1 cellular context compared by ENCODE assay signal in the genomic region with DNA sequence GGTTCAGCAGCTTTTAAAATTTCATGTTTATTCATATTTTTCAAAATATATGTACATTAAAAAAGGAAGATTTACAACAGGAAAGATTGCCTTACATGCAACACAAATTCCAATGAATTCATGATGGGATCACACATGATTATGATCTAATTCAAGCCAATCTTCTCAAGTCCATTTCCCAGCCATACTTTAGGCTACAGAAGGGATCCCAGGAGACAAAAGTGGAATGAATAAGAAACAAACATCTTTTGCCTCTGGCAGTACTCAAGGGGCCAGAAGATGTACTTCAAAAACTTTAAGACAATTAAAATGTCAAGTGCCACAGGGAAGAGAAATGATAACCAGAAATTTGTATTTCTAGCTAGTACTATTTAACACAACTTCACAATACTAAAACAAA.
TF ChIP-seq lines count a peak whose summit lies in the region.

No MANE protein-coding gene starts in this region.

TF ChIP-seq in IMR-90, 13 proteins besides CTCF, POLR2A, EP300 and RAD21:
- TF ChIP-seq MAFK (IDR thresholded peaks at IDR 0.05; ENCODE audit: low read depth, low read length) (no peak), MXI1 (IDR thresholded peaks at IDR 0.05; ENCODE audit: borderline replicate concordance, low read depth, low read length) (no peak), CEBPB (IDR thresholded peaks at IDR 0.05; ENCODE audit: low read depth, low read length) (no peak), RCOR1 (IDR thresholded peaks at IDR 0.05; ENCODE audit: insufficient replicate concordance, low read length) (no peak), CHD1 (IDR thresholded peaks at IDR 0.05; ENCODE audit: low read depth, low read length) (no peak), SMC3 (IDR thresholded peaks at IDR 0.05; ENCODE audit: low read depth, low read length) (no peak), BHLHE40 (IDR thresholded peaks at IDR 0.05; ENCODE audit: low read depth, low read length) (no peak), MAZ (IDR thresholded peaks at IDR 0.05; ENCODE audit: borderline replicate concordance, low read depth, low read length) (no peak), NFE2L2 (IDR thresholded peaks at IDR 0.05; ENCODE audit: low read depth, low read length) (no peak), RFX5 (IDR thresholded peaks at IDR 0.05; ENCODE audit: low read depth, low read length) (no peak), FOS (IDR thresholded peaks at IDR 0.05; ENCODE audit: low read depth, low read length) (no peak)
- TF ChIP-seq, protein P1, sequence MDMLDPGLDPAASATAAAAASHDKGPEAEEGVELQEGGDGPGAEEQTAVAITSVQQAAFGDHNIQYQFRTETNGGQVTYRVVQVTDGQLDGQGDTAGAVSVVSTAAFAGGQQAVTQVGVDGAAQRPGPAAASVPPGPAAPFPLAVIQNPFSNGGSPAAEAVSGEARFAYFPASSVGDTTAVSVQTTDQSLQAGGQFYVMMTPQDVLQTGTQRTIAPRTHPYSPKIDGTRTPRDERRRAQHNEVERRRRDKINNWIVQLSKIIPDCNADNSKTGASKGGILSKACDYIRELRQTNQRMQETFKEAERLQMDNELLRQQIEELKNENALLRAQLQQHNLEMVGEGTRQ (IDR thresholded peaks at IDR 0.05; ENCODE audit: low read depth, low read length) = no peak
- TF ChIP-seq, protein P2, sequence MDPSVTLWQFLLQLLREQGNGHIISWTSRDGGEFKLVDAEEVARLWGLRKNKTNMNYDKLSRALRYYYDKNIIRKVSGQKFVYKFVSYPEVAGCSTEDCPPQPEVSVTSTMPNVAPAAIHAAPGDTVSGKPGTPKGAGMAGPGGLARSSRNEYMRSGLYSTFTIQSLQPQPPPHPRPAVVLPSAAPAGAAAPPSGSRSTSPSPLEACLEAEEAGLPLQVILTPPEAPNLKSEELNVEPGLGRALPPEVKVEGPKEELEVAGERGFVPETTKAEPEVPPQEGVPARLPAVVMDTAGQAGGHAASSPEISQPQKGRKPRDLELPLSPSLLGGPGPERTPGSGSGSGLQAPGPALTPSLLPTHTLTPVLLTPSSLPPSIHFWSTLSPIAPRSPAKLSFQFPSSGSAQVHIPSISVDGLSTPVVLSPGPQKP (IDR thresholded peaks at IDR 0.05; ENCODE audit: borderline replicate concordance, low read depth, low read length) = no peak
